Comparison of ENCODE assay signal across 1 cellular context in genomic region chr6:129671442-129672344, GRCh38.
A peak's percentile ranks its signal among the peaks of the same experiment; 100 is the strongest.
TF ChIP-seq lines count a peak whose summit lies in the region.

No MANE protein-coding gene starts in this region.

TF ChIP-seq in GM12878, 131 proteins besides CTCF, POLR2A, EP300 and RAD21 (continued from another document and continues in another):
- TF ChIP-seq NKRF (conservative IDR thresholded peaks at IDR 0.05), result no peak
- peak; percentile 49; the same call in 1 of the 2 replicates for TF ChIP-seq ZSCAN29 (IDR thresholded peaks at IDR 0.05)
- TF ChIP-seq PBX3 (IDR thresholded peaks at IDR 0.05; ENCODE audit: insufficient replicate concordance, low read depth, low read length), result no peak
- no peak for TF ChIP-seq NRF1 (conservative IDR thresholded peaks at IDR 0.05; ENCODE audit: low read depth, low read length)
- TF ChIP-seq ZNF622 (IDR thresholded peaks at IDR 0.05), result no peak
- peak; percentile 31 for TF ChIP-seq CBFB (IDR thresholded peaks at IDR 0.05; ENCODE audit: low read depth)
- no peak for TF ChIP-seq CEBPZ (IDR thresholded peaks at IDR 0.05; ENCODE audit: low read depth, low read length)
- no peak for TF ChIP-seq E4F1 (IDR thresholded peaks at IDR 0.05; ENCODE audit: borderline replicate concordance, partially characterized antibody)
- no peak for TF ChIP-seq RB1 (IDR thresholded peaks at IDR 0.05; ENCODE audit: borderline replicate concordance)
- TF ChIP-seq SRF (IDR thresholded peaks at IDR 0.05; ENCODE audit: low read depth in 2 of 2, low read length in 2 of 2), result no peak
- TF ChIP-seq POLR2AphosphoS2 (IDR thresholded peaks at IDR 0.05; ENCODE audit: low read depth, low read length), result no peak
- TF ChIP-seq IRF5 (IDR thresholded peaks at IDR 0.05; ENCODE audit: borderline replicate concordance), result no peak
- TF ChIP-seq RBBP5 (conservative IDR thresholded peaks at IDR 0.05), result no peak
- peak; percentile 3; the same call in 1 of the 2 replicates for TF ChIP-seq NFIC (IDR thresholded peaks at IDR 0.05; ENCODE audit: low read depth, low read length)
- TF ChIP-seq SMAD5 (IDR thresholded peaks at IDR 0.05; ENCODE audit: low read depth), result peak; percentile 57; the same call in 1 of the 2 replicates
- TF ChIP-seq SIX5 (IDR thresholded peaks at IDR 0.05; ENCODE audit: low read depth, low read length, severe bottlenecking), result no peak
- peak; percentile 81 for TF ChIP-seq CREM (IDR thresholded peaks at IDR 0.05; ENCODE audit: low read depth)
- TF ChIP-seq BRCA1 (IDR thresholded peaks at IDR 0.05; ENCODE audit: low read depth, low read length), result no peak
- TF ChIP-seq NFYA (IDR thresholded peaks at IDR 0.05; ENCODE audit: borderline replicate concordance, low read depth, low read length), result no peak
- TF ChIP-seq DPF2 (IDR thresholded peaks at IDR 0.05), result peak; percentile 64
- TF ChIP-seq MEF2B (IDR thresholded peaks at IDR 0.05; ENCODE audit: partially characterized antibody, poor library complexity, severe bottlenecking), result peak; percentile 34
- TF ChIP-seq USF2 (IDR thresholded peaks at IDR 0.05; ENCODE audit: borderline replicate concordance, low read depth, low read length), result no peak
- TF ChIP-seq CHD2 (IDR thresholded peaks at IDR 0.05; ENCODE audit: borderline replicate concordance, low read depth, low read length), result no peak
- TF ChIP-seq GABPA (IDR thresholded peaks at IDR 0.05; ENCODE audit: low read depth), result no peak
- no peak for TF ChIP-seq USF1 (IDR thresholded peaks at IDR 0.05; ENCODE audit: borderline replicate concordance, extremely low read length, insufficient read depth, low read depth, low read length)
- TF ChIP-seq BMI1 (IDR thresholded peaks at IDR 0.05; ENCODE audit: borderline replicate concordance), result no peak
- peak; percentile 96 for TF ChIP-seq HDGF (IDR thresholded peaks at IDR 0.05)
- peak; percentile 67; the same call in 1 of the 2 replicates for TF ChIP-seq STAT3 (IDR thresholded peaks at IDR 0.05; ENCODE audit: low read depth, low read length)
- no peak for TF ChIP-seq HSF1 (IDR thresholded peaks at IDR 0.05; ENCODE audit: low read depth, low read length)
- peak; percentile 56; the same call in 1 of the 2 replicates for TF ChIP-seq MTA3 (IDR thresholded peaks at IDR 0.05; ENCODE audit: borderline replicate concordance, low read length)
- no peak for TF ChIP-seq E2F8 (IDR thresholded peaks at IDR 0.05; ENCODE audit: low read depth, partially characterized antibody)
- no peak for TF ChIP-seq E2F4 (IDR thresholded peaks at IDR 0.05; ENCODE audit: low read depth, low read length)
- no peak for TF ChIP-seq HDAC2 (IDR thresholded peaks at IDR 0.05)
- no peak; the same call in 1 of the 2 replicates for TF ChIP-seq ZNF217 (IDR thresholded peaks at IDR 0.05)
- TF ChIP-seq EZH2 (IDR thresholded peaks at IDR 0.05; ENCODE audit: borderline replicate concordance, control insufficient read depth, low read depth, low read length), result no peak
- no peak for TF ChIP-seq HCFC1 (IDR thresholded peaks at IDR 0.05; ENCODE audit: low read length)
- no peak for TF ChIP-seq PRDM15 (CRISPR knock-in tag; IDR thresholded peaks at IDR 0.05)
